Comparison of ENCODE assay signal across 8 cellular contexts in genomic region chr9:90755509-90756371, GRCh38. TPM values are rescaled to one million over a fixed set of nuclear protein-coding genes. Genes with fewer than 3 reads are reported as not detected.
DNase-seq lines count a peak whose midpoint lies in the region; ATAC-seq and TF ChIP-seq lines count a peak whose summit lies in the region.
"Not testable (repeated sequence)": the region's sequence is repeated elsewhere in the genome, so short reads cannot be mapped to it uniquely, and the experiment has no call there.

No MANE protein-coding gene starts in this region.

- not testable (repeated sequence) for H3K4me3 ChIP-seq in Caco-2 (ENCODE audit: low read depth, low read length)

- BruUV-seq in Caco-2 (replicated peaks; lab: Mats Ljungman, UMichigan): not testable (repeated sequence)

- H3K27ac Mint-ChIP-seq in Caco-2 (ENCODE audit: unreplicated experiment); glutamatergic neuron (ENCODE audit: unreplicated experiment): not testable (repeated sequence)
- H3K27ac Mint-ChIP-seq in activated B cell treated with CpG ODN at 0.5 μM for 24 hours: peak overlapping the region; percentile 24

- ATAC-seq in activated B cell treated with CpG ODN at 0.5 μM for 24 hours (ENCODE audit: low read depth): peak; percentile 40

- H3K9me3 Mint-ChIP-seq in Caco-2 (ENCODE audit: unreplicated experiment); activated B cell treated with CpG ODN at 0.5 μM for 24 hours; glutamatergic neuron (ENCODE audit: unreplicated experiment): not testable (repeated sequence)

- POLR2A ChIA-PET in Caco-2 (lab: Charles Lee): not testable (repeated sequence)
- POLR2A ChIA-PET in activated B cell treated with CpG ODN at 0.5 μM for 24 hours (lab: Charles Lee): interaction anchor here (1.0 to 1.4 kb wide), 2 partner anchors 18 to 77 kb away, joined by 3 read pairs; no protein-coding TSS in a partner anchor

- H3K9me3 ChIP-seq in Caco-2: not testable (repeated sequence)

- in situ Hi-C loops in KBM-7 (cut with MboI; ENCODE audit: low pct_unique_long_range_greater_than_20kb, low sequenced_read_pairs): not testable (repeated sequence)

- CTCF ChIA-PET in Caco-2 (lab: Charles Lee): not testable (repeated sequence)
- CTCF ChIA-PET in activated B cell treated with CpG ODN at 0.5 μM for 24 hours (lab: Charles Lee): interaction anchor here (0.6 to 2.2 kb wide), 19 partner anchors 12 to 615 kb away, joined by 3 to 9 read pairs (median 4); partner anchors contain the start of gene SYK

- not testable (repeated sequence) for H3K4me1 Mint-ChIP-seq in Caco-2 (ENCODE audit: low read depth, unreplicated experiment); glutamatergic neuron (ENCODE audit: low read depth, unreplicated experiment)
- H3K4me1 Mint-ChIP-seq in activated B cell treated with CpG ODN at 0.5 μM for 24 hours: peaks cover 10% of the 10 kb centered on the region

- H3K4me3 Mint-ChIP-seq in Caco-2 (ENCODE audit: unreplicated experiment); activated B cell treated with CpG ODN at 0.5 μM for 24 hours; glutamatergic neuron (ENCODE audit: unreplicated experiment): not testable (repeated sequence)

- DNase-seq in Caco-2 (peak; percentile 49 to 52), KBM-7 (peak; percentile 48), NCI-H748 (lab: John Stamatoyannopoulos, UW; ENCODE audit: unreplicated experiment) (peak; percentile 88), activated B cell treated with CpG ODN at 0.5 μM for 24 hours (peak; percentile 49), glutamatergic neuron (peak; percentile 49), non-pigmented ciliary epithelial cell (ENCODE audit: low read depth) (peak; percentile 28)
- DNase-seq in activated naive CD8-positive, alpha-beta T cell treated with anti-CD3 and anti-CD28 coated beads, Interleukin-2, amount 50 U/mL, for 16 hours (ENCODE audit: low read depth, low spot score): peak; percentile 52
- peak; percentile 11 to 23 for DNase-seq in stimulated activated CD8-positive, alpha-beta memory T cell treated with anti-CD3 and anti-CD28 coated beads, Interleukin-4, amount 100 ng/mL, for 4 hours (ENCODE audit: low read depth in 2 of 2, low spot score in 1 of 2)

- intact Hi-C loops in Caco-2 (cut with micrococcal nuclease; ENCODE audit: unreplicated experiment) (loop anchor here (5.0 kb wide), 3 partner anchors 117 to 613 kb away; no protein-coding TSS in a partner anchor), activated B cell treated with CpG ODN at 0.5 μM for 24 hours (cut with micrococcal nuclease) (loop anchor here (1.0 to 5.0 kb wide), 7 partner anchors 15 to 1153 kb away; partner anchors contain the start of genes NFIL3 and SYK)

- H3K4me1 ChIP-seq in Caco-2: not testable (repeated sequence)

- not testable (repeated sequence) for H3K36me3 Mint-ChIP-seq in Caco-2 (ENCODE audit: insufficient read depth, unreplicated experiment); activated B cell treated with CpG ODN at 0.5 μM for 24 hours (ENCODE audit: low read depth); glutamatergic neuron (ENCODE audit: unreplicated experiment)

- not testable (repeated sequence) for H3K27me3 ChIP-seq in Caco-2 (replicated peaks; ENCODE audit: control insufficient read depth, insufficient read depth, low read length)

- not testable (repeated sequence) for H3K27me3 Mint-ChIP-seq in Caco-2 (ENCODE audit: insufficient read depth, unreplicated experiment); activated B cell treated with CpG ODN at 0.5 μM for 24 hours; glutamatergic neuron (ENCODE audit: unreplicated experiment)

- TF ChIP-seq CTCF in Caco-2 (IDR thresholded peaks at IDR 0.05; ENCODE audit: insufficient read depth in 1 of 2, low read depth in 1 of 2, low read length in 1 of 2, severe bottlenecking in 1 of 2, unreplicated experiment in 1 of 2) (peak; percentile 24 to 47), glutamatergic neuron (IDR thresholded peaks at IDR 0.05; ENCODE audit: partially characterized antibody, unreplicated experiment) (peak; percentile 48)
- not testable (repeated sequence) for TF ChIP-seq CTCF in activated B cell treated with CpG ODN at 0.5 μM for 24 hours (IDR thresholded peaks at IDR 0.05)

- H3K36me3 ChIP-seq in Caco-2 (ENCODE audit: control insufficient read depth, insufficient read depth, low read length): not testable (repeated sequence)

RNA-seq across cellular contexts. Expression of gene SYK, which starts 45.9 kb away (rescaled TPM):
- total RNA-seq in Caco-2 (2022) (4.6 and 5.3 TPM in 2 replicates), activated B cell treated with CpG ODN at 0.5 μM for 24 hours (222 and 237 TPM in 2 replicates), glutamatergic neuron (ENCODE audit: unreplicated experiment) (10.7 TPM)

Comparison
In these comparisons a context has a peak if more than half of its experiments do, and no peak if none do; other contexts are left out.
1. DNase-seq: peak in every context shown above with its lines; median percentile 88 in NCI-H748; 52 in activated naive CD8-positive, alpha-beta T cell treated with anti-CD3 and anti-CD28 coated beads, Interleukin-2, amount 50 U/mL, for 16 hours; 50 in Caco-2; 49 in activated B cell treated with CpG ODN at 0.5 μM for 24 hours; 49 in glutamatergic neuron; 48 in KBM-7; 28 in non-pigmented ciliary epithelial cell; 17 in stimulated activated CD8-positive, alpha-beta memory T cell treated with anti-CD3 and anti-CD28 coated beads, Interleukin-4, amount 100 ng/mL, for 4 hours.
2. RNA of gene SYK, which starts 45.9 kb away (total RNA-seq): 222 to 237 TPM in activated B cell treated with CpG ODN at 0.5 μM for 24 hours; 10.7 TPM in glutamatergic neuron (single experiment) and 4.6 to 5.3 TPM in Caco-2; every median in the first group is over 10 times any median in the second.